13 cellular contexts compared by ENCODE assay signal in genomic region chr9:122226142-122226757, GRCh38. TPM values are rescaled to one million over a fixed set of nuclear protein-coding genes. Genes with fewer than 3 reads are reported as not detected.
DNase-seq lines count a peak whose midpoint lies in the region; ATAC-seq and TF ChIP-seq lines count a peak whose summit lies in the region.
"Had no signal": no experiment of that assay in that cellular context is flagged by ENCODE, and none has a peak within 500 bp of the region (broad histone marks: within the 10 kb centered on the region; RNA-seq: fewer than 3 reads in every experiment).

No MANE protein-coding gene starts in this region.

- no peak overlapping the region for H3K4me3 ChIP-seq in SK-N-SH (ENCODE audit: low read depth in 2 of 2, low read length in 1 of 2)
- H3K4me3 ChIP-seq in mammary epithelial cell (replicated peaks in 1 of 3; ENCODE audit: insufficient read depth in 1 of 3, low read depth in 2 of 3, low read length in 3 of 3): no peak overlapping the region
- H3K4me3 ChIP-seq in liver (ENCODE audit: low read depth in 1 of 3, low read length in 3 of 3): peak overlapping the region in 2 of 3 donors; percentile 12 to 22
- H3K4me3 ChIP-seq in stomach: peak overlapping the region; percentile 17 to 38 (median 23)

- intact Hi-C loops in mammary epithelial cell (cut with micrococcal nuclease) (no loop called here), stomach (cut with DNase I; ENCODE audit: low total_unique reads) (no loop called here)

- no peak overlapping the region for H2AFZ ChIP-seq in SK-N-SH (ENCODE audit: low read depth)
- peak overlapping the region; percentile 38 for H2AFZ ChIP-seq in mammary epithelial cell (ENCODE audit: low read depth, low read length)

- WGBS in SK-N-SH (ENCODE audit: low lambda C conversion rate): 21% methylated on average over 20 of the region's 51 CpGs
- 27% methylated on average over 16 of the region's 51 CpGs for WGBS in mammary epithelial cell (ENCODE audit: low coverage, missing lambda C conversion rate)
- 7% methylated on average over 51 of the region's 51 CpGs for WGBS in liver
- WGBS in stomach, 5 donors: 14 to 21% (median 14%) methylated on average over 19 to 51 of the region's 51 CpGs

- POLR2A ChIA-PET in SK-N-SH (lab: Yijun Ruan, JAX): no interaction called here

- no peaks in the 10 kb centered on the region for H3K9me2 ChIP-seq in SK-N-SH

- no peaks in the 10 kb centered on the region for H4K20me1 ChIP-seq in SK-N-SH (ENCODE audit: insufficient read depth)
- no peaks in the 10 kb centered on the region for H4K20me1 ChIP-seq in mammary epithelial cell (ENCODE audit: insufficient read depth, low read length)

- CTCF ChIA-PET in SK-N-SH (lab: Yijun Ruan, JAX): interaction anchor here (0.8 to 2.4 kb wide), 5 partner anchors 68 to 272 kb away, joined by 4 to 8 read pairs (median 6); no protein-coding TSS in a partner anchor
- CTCF ChIA-PET in mammary epithelial cell (lab: Charles Lee; ENCODE audit: low non-redundant PET): no interaction called here

- H3K4me1 ChIP-seq in SK-N-SH (ENCODE audit: control insufficient read depth in 1 of 2, insufficient read depth in 2 of 2, low read depth in 1 of 2, low read length in 1 of 2) (peaks cover 0 to 4% of the 10 kb centered on the region in 2 experiments; a peak in 1 of 4 replicates), mammary epithelial cell (ENCODE audit: insufficient read depth, low read length) (peaks cover 20% of the 10 kb centered on the region), liver (ENCODE audit: control insufficient read depth in 4 of 4, insufficient read depth in 4 of 4, low read length in 3 of 4) (peaks cover 13 to 30% (median 18%) of the 10 kb centered on the region in 4 donors), stomach (peaks cover 27 to 45% (median 38%) of the 10 kb centered on the region in 4 donors)

- no peak overlapping the region for H3K9ac ChIP-seq in SK-N-SH
- H3K9ac ChIP-seq in mammary epithelial cell (ENCODE audit: insufficient read depth, low read length): no peak overlapping the region
- H3K9ac ChIP-seq in liver (ENCODE audit: low read depth in 1 of 2, low read length in 2 of 2): no peak overlapping the region

- BruUV-seq in mammary epithelial cell (replicated peaks; lab: Mats Ljungman, UMichigan): no TSS peak

- H3K27ac ChIP-seq in SK-N-SH (ENCODE audit: low read depth in 2 of 2, low read length in 1 of 2) (no peak overlapping the region), mammary epithelial cell (ENCODE audit: insufficient read depth, low read depth, low read length) (no peak overlapping the region), liver (ENCODE audit: low read depth in 1 of 2, low read length in 2 of 2) (no peak overlapping the region), stomach (no peak overlapping the region)

- H3K9me3 ChIP-seq in SK-N-SH (no peaks in the 10 kb centered on the region), mammary epithelial cell (replicated peaks; ENCODE audit: insufficient read depth, low read length) (no peaks in the 10 kb centered on the region), liver (ENCODE audit: control insufficient read depth in 4 of 4, low read length in 3 of 4) (no peaks in the 10 kb centered on the region), stomach (no peaks in the 10 kb centered on the region)

- no peaks in the 10 kb centered on the region for H3F3A ChIP-seq in SK-N-SH (replicated peaks; ENCODE audit: insufficient read depth)

- H3K36me3 ChIP-seq in SK-N-SH (replicated peaks in 1 of 2; ENCODE audit: control insufficient read depth in 1 of 2, insufficient read depth in 2 of 2, low read length in 1 of 2) (no peaks in the 10 kb centered on the region), mammary epithelial cell (ENCODE audit: insufficient read depth, low read length) (no peaks in the 10 kb centered on the region), liver (ENCODE audit: control insufficient read depth in 4 of 4, insufficient read depth in 3 of 4, low read depth in 1 of 4, low read length in 3 of 4) (no peaks in the 10 kb centered on the region), stomach (no peaks in the 10 kb centered on the region)

- dilution Hi-C loops in mammary epithelial cell (cut with HindIII; ENCODE audit: low sequenced_read_pairs): no loop called here

- TF ChIP-seq POLR2A in stomach (IDR thresholded peaks at IDR 0.05): no peak

- in situ Hi-C loops in mammary epithelial cell (cut with MboI; ENCODE audit: low sequenced_read_pairs in 2 of 2): no loop called here

- no peak for TF ChIP-seq EP300 in SK-N-SH (IDR thresholded peaks at IDR 0.05; ENCODE audit: borderline replicate concordance in 1 of 2, low read depth in 1 of 2, low read length in 1 of 2)
- TF ChIP-seq EP300 in stomach (IDR thresholded peaks at IDR 0.05): no peak

- no peak for TF ChIP-seq RAD21 in SK-N-SH (IDR thresholded peaks at IDR 0.05; ENCODE audit: low read length)
- no peak for TF ChIP-seq RAD21 in liver (IDR thresholded peaks at IDR 0.05)

- ATAC-seq in SK-N-SH treated with all-trans-retinoic acid at 6 μM for 48 hours: no peak
- no peak for ATAC-seq in HG02884 (IDR thresholded peaks at IDR 0.05; ENCODE audit: unreplicated experiment)
- ATAC-seq: stimulated activated naive CD8-positive, alpha-beta T cell treated with anti-CD3 and anti-CD28 coated beads, Interleukin-15, amount 100 ng/mL, for 72 hours had no signal

- peaks cover 96% of the 10 kb centered on the region for H3K27me3 ChIP-seq in SK-N-SH (ENCODE audit: insufficient read depth)
- H3K27me3 ChIP-seq in mammary epithelial cell (ENCODE audit: insufficient read depth, low read length): peaks cover 18% of the 10 kb centered on the region
- H3K27me3 ChIP-seq in liver (ENCODE audit: control insufficient read depth in 4 of 4, insufficient read depth in 4 of 4, low read length in 3 of 4): peaks cover 3 to 35% (median 18%) of the 10 kb centered on the region in 4 donors
- peaks cover 30 to 100% (median 82%) of the 10 kb centered on the region in 3 donors for H3K27me3 ChIP-seq in stomach

- DNase-seq in SK-N-SH (peak; percentile 52), mammary epithelial cell (no peak), stomach (no peak), NCI-H1092 (lab: John Stamatoyannopoulos, UW) (no peak)
- DNase-seq in stimulated activated CD4-positive, alpha-beta T cell treated with anti-CD3 and anti-CD28 coated beads, Interleukin-2, amount 100 ng/mL, for 48 hours: no peak
- DNase-seq: mesenchymal stem cell; NCI-H187 treated with DMSO at 0.1 percent for 48 hours; occipital lobe; stimulated activated CD4-positive, alpha-beta T cell treated with anti-CD3 and anti-CD28 coated beads, Interleukin-12 subunit alpha, Interleukin-12 subunit beta, amount 100 ng/mL, for 4 hours; stimulated activated naive CD8-positive, alpha-beta T cell treated with anti-CD3 and anti-CD28 coated beads, Interleukin-15, amount 100 ng/mL, for 72 hours had no signal

- no peak for TF ChIP-seq CTCF in SK-N-SH (IDR thresholded peaks at IDR 0.05)
- no peak for TF ChIP-seq CTCF in mammary epithelial cell (conservative IDR thresholded peaks at IDR 0.05 in 1 of 2, IDR thresholded peaks at IDR 0.05 in 1 of 2; ENCODE audit: extremely low read depth in 1 of 2, insufficient read depth in 1 of 2, low read depth in 1 of 2, low read length in 2 of 2)
- TF ChIP-seq CTCF in liver (IDR thresholded peaks at IDR 0.05; ENCODE audit: low read depth, low read length, missing input control): no peak
- no peak for TF ChIP-seq CTCF in stomach (IDR thresholded peaks at IDR 0.05)

- H3K79me2 ChIP-seq in SK-N-SH (ENCODE audit: insufficient read depth) (no peaks in the 10 kb centered on the region), mammary epithelial cell (ENCODE audit: insufficient read depth, low read length) (no peaks in the 10 kb centered on the region)

- H3K4me2 ChIP-seq in SK-N-SH (peak overlapping the region; percentile 28; the same call in 1 of the 2 replicates), mammary epithelial cell (ENCODE audit: insufficient read depth, low read depth, low read length) (peak overlapping the region; percentile 7)

TF ChIP-seq in SK-N-SH, 30 proteins besides CTCF, POLR2A, EP300 and RAD21:
- TF ChIP-seq RCOR1 (IDR thresholded peaks at IDR 0.05; ENCODE audit: low read length) (no peak), NRF1 (IDR thresholded peaks at IDR 0.05; ENCODE audit: low read depth, low read length) (no peak)

TF ChIP-seq in SK-N-SH treated with all-trans-retinoic acid at 6 μM for 48 hours, 23 proteins besides CTCF, POLR2A, EP300 and RAD21 (continues in another document):
- TF ChIP-seq SNAI2 (CRISPR knock-in tag; IDR thresholded peaks at IDR 0.05): no peak

TF ChIP-seq in liver, 16 proteins besides CTCF, POLR2A, EP300 and RAD21 (continues in another document):
- TF ChIP-seq NR2F2 (IDR thresholded peaks at IDR 0.05): no peak
- TF ChIP-seq RXRA (IDR thresholded peaks at IDR 0.05): no peak
- no peak for TF ChIP-seq SP1 (IDR thresholded peaks at IDR 0.05)
- no peak for TF ChIP-seq FOXA2 (IDR thresholded peaks at IDR 0.05)

RNA-seq across cellular contexts. Expression of gene LHX6, which starts 2.5 kb away (rescaled TPM):
- polyA plus RNA-seq in SK-N-SH (2012; rRNA removed): 0.02 TPM in 1 of 2 replicates, not detected in the other
- polyA plus RNA-seq in SK-N-SH (2012; cell fraction: cytosol; rRNA removed): 0.01 and 0.04 TPM in 2 replicates
- 0.05 TPM in 1 of 2 replicates, not detected in the other for polyA plus RNA-seq in SK-N-SH (2012; cell fraction: nucleus; rRNA removed)
- 10 to 100 TPM in 1 of 2 donors, 1 to 10 TPM in 1; 4.5 to 22.3 TPM for total RNA-seq in mammary epithelial cell
- polyA plus RNA-seq in mammary epithelial cell: 3.0 TPM
- polyA minus RNA-seq in mammary epithelial cell: 0.83 TPM
- under 1 TPM; 0.05 to 0.33 TPM for total RNA-seq in liver
- under 1 TPM; 0.10 to 0.26 TPM for polyA plus RNA-seq in liver
- total RNA-seq in stomach: 10 to 100 TPM in 1 of 5 donors, 1 to 10 TPM in 3, under 1 TPM in 1; 0.29 to 46.4 (median 4.6) TPM
- polyA plus RNA-seq in stomach: 1 to 10 TPM in 2 of 3 donors, under 1 TPM in 1; 0.92 to 1.3 (median 1.1) TPM

RNA-seq across cellular contexts. Expression of gene RBM18, which starts 38.4 kb away (rescaled TPM):
- polyA plus RNA-seq in SK-N-SH (2012; rRNA removed) (8.2 and 13.1 TPM in 2 replicates), mammary epithelial cell (22.6 TPM), liver (1 to 10 TPM; 3.4 to 7.7 TPM), stomach (1 to 10 TPM; 6.0 to 9.4 (median 8.6) TPM)
- 13.6 and 16.6 TPM in 2 replicates for polyA plus RNA-seq in SK-N-SH (2012; cell fraction: cytosol; rRNA removed)
- polyA plus RNA-seq in SK-N-SH (2012; cell fraction: nucleus; rRNA removed): 4.1 and 8.3 TPM in 2 replicates
- total RNA-seq in mammary epithelial cell (10 to 100 TPM; 14.3 to 39.7 TPM), liver (1 to 10 TPM; 4.9 to 6.1 TPM), stomach (10 to 100 TPM in 1 of 5 donors, 1 to 10 TPM in 4; 1.8 to 13.6 (median 6.4) TPM)
- 22.0 TPM for polyA minus RNA-seq in mammary epithelial cell

RNA-seq across cellular contexts. Expression of gene MRRF, which starts 38.4 kb away (rescaled TPM):
- polyA plus RNA-seq in SK-N-SH (2012; rRNA removed) (35.1 and 50.6 TPM in 2 replicates), mammary epithelial cell (65.8 TPM), liver (10 to 100 TPM; 22.1 to 22.5 TPM), stomach (10 to 100 TPM; 21.8 to 31.0 (median 21.8) TPM)
- polyA plus RNA-seq in SK-N-SH (2012; cell fraction: cytosol; rRNA removed): 38.8 and 39.2 TPM in 2 replicates
- 38.8 and 91.9 TPM in 2 replicates for polyA plus RNA-seq in SK-N-SH (2012; cell fraction: nucleus; rRNA removed)
- total RNA-seq in mammary epithelial cell (10 to 100 TPM; 43.0 to 52.0 TPM), liver (10 to 100 TPM; 15.4 to 30.9 TPM), stomach (10 to 100 TPM in 4 of 5 donors, 1 to 10 TPM in 1; 7.1 to 98.6 (median 38.7) TPM)
- 33.9 TPM for polyA minus RNA-seq in mammary epithelial cell

Comparison
In these comparisons a context has a peak if more than half of its experiments do, and no peak if none do; other contexts are left out.
1. H3K4me3 ChIP-seq: peak in liver (2 of 3) and stomach (4 of 4); none in SK-N-SH (0 of 2) and mammary epithelial cell (0 of 3).